ENCODE assay signal across 8 cellular contexts in genomic region chr12:92140919-92141536, GRCh38. TPM values are rescaled to one million over a fixed set of nuclear protein-coding genes. Genes with fewer than 3 reads are reported as not detected.
DNase-seq lines count a peak whose midpoint lies in the region; ATAC-seq and TF ChIP-seq lines count a peak whose summit lies in the region.

No MANE protein-coding gene starts in this region.

- H3K9ac ChIP-seq in HUES6 (ENCODE audit: low read length) (no peak overlapping the region), mammary epithelial cell (ENCODE audit: insufficient read depth, low read length) (peak overlapping the region; percentile 50), muscle layer of colon (ENCODE audit: low read length) (peak overlapping the region; percentile 88)

- POLR2A ChIA-PET in AG04450 (lab: Yijun Ruan, JAX) = no interaction called here

- ATAC-seq in GM19395 (IDR thresholded peaks at IDR 0.05; ENCODE audit: unreplicated experiment) (no peak), GM18511 (IDR thresholded peaks at IDR 0.05; ENCODE audit: unreplicated experiment) (no peak)

- H3K79me2 ChIP-seq in mammary epithelial cell (ENCODE audit: insufficient read depth, low read length) = peaks cover 92% of the 10 kb centered on the region

- TF ChIP-seq CTCF in AG04450 (IDR thresholded peaks at IDR 0.05; ENCODE audit: low read depth, low read length) = no peak
- TF ChIP-seq CTCF in mammary epithelial cell (conservative IDR thresholded peaks at IDR 0.05 in 1 of 2, IDR thresholded peaks at IDR 0.05 in 1 of 2; ENCODE audit: extremely low read depth in 1 of 2, insufficient read depth in 1 of 2, low read depth in 1 of 2, low read length in 2 of 2) = no peak

- intact Hi-C loops in mammary epithelial cell (cut with micrococcal nuclease) = loop anchor here (5.0 to 10.0 kb wide), 4 partner anchors 204 to 466 kb away; no protein-coding TSS in a partner anchor

- CTCF ChIA-PET in AG04450 (lab: Charles Lee) = interaction anchor here (0.7 to 5.5 kb wide), 4 partner anchors 329 to 759 kb away, joined by 3 to 55 read pairs (median 4); no protein-coding TSS in a partner anchor
- CTCF ChIA-PET in mammary epithelial cell (lab: Charles Lee; ENCODE audit: low non-redundant PET) = interaction anchor here (0.6 kb wide), 1 partner anchor 566 kb away, joined by 5 read pairs; no protein-coding TSS in a partner anchor

- peaks cover 58% of the 10 kb centered on the region for H3K4me1 ChIP-seq in HUES6 (ENCODE audit: control insufficient read depth, insufficient read depth, low read length)
- H3K4me1 ChIP-seq in mammary epithelial cell (ENCODE audit: insufficient read depth, low read length) = peaks cover 40% of the 10 kb centered on the region
- H3K4me1 ChIP-seq in muscle layer of colon (ENCODE audit: insufficient read depth, low read length) = peaks cover 41% of the 10 kb centered on the region

- H4K20me1 ChIP-seq in mammary epithelial cell (ENCODE audit: insufficient read depth, low read length) = no peaks in the 10 kb centered on the region

- 13% methylated on average over 4 of the region's 4 CpGs for WGBS in mammary epithelial cell (ENCODE audit: low coverage, missing lambda C conversion rate)

- H3K36me3 ChIP-seq in HUES6 (ENCODE audit: control insufficient read depth, insufficient read depth, low read length) (peaks cover 28% of the 10 kb centered on the region), mammary epithelial cell (ENCODE audit: insufficient read depth, low read length) (peaks cover 2% of the 10 kb centered on the region), muscle layer of colon (ENCODE audit: insufficient read depth, low read length) (peaks cover 13% of the 10 kb centered on the region)

- H3K4me3 ChIP-seq in AG04450 (ENCODE audit: low read depth, low read length) (peak overlapping the region; percentile 98), HUES6 (ENCODE audit: low read depth, low read length) (peak overlapping the region; percentile 88), mammary epithelial cell (replicated peaks in 1 of 3; ENCODE audit: insufficient read depth in 1 of 3, low read depth in 2 of 3, low read length in 3 of 3) (peak overlapping the region; percentile 83 to 100 (median 88)), muscle layer of colon (ENCODE audit: low read depth in 1 of 2, low read length in 2 of 2) (peak overlapping the region; percentile 16 to 99)

- H3K9me3 ChIP-seq in AG04450 (ENCODE audit: control insufficient read depth, insufficient read depth, low read length) = no peaks in the 10 kb centered on the region; the same call in 1 of the 2 replicates
- H3K9me3 ChIP-seq in HUES6 (ENCODE audit: control insufficient read depth, insufficient read depth, low read depth, low read length) = no peaks in the 10 kb centered on the region
- H3K9me3 ChIP-seq in mammary epithelial cell (replicated peaks; ENCODE audit: insufficient read depth, low read length) = no peaks in the 10 kb centered on the region
- no peaks in the 10 kb centered on the region for H3K9me3 ChIP-seq in muscle layer of colon (ENCODE audit: low read length)

- BruUV-seq in mammary epithelial cell (replicated peaks; lab: Mats Ljungman, UMichigan) = no TSS peak

- H3K27ac ChIP-seq in AG04450 (ENCODE audit: low read depth, low read length) (no peak overlapping the region), HUES6 (ENCODE audit: low read depth, low read length) (peak overlapping the region; percentile 22; the same call in 1 of the 2 replicates), mammary epithelial cell (ENCODE audit: insufficient read depth, low read depth, low read length) (peak overlapping the region; percentile 92), muscle layer of colon (ENCODE audit: low read depth, low read length) (peak overlapping the region; percentile 99)

- no peak overlapping the region for H2AFZ ChIP-seq in mammary epithelial cell (ENCODE audit: low read depth, low read length)

- H3K27me3 ChIP-seq in AG04450 (ENCODE audit: control insufficient read depth, insufficient read depth, low read length) (no peaks in the 10 kb centered on the region), HUES6 (ENCODE audit: control insufficient read depth, insufficient read depth, low read length) (no peaks in the 10 kb centered on the region), mammary epithelial cell (ENCODE audit: insufficient read depth, low read length) (no peaks in the 10 kb centered on the region), muscle layer of colon (ENCODE audit: control insufficient read depth in 1 of 2, insufficient read depth in 2 of 2, low read length in 2 of 2) (no peaks in the 10 kb centered on the region)

- peak overlapping the region; percentile 78 for H3K4me2 ChIP-seq in mammary epithelial cell (ENCODE audit: insufficient read depth, low read depth, low read length)

- in situ Hi-C loops in mammary epithelial cell (cut with MboI; ENCODE audit: low sequenced_read_pairs in 2 of 2) = loop anchor here in 1 of 2 donors (10.0 to 25.0 kb wide), 3 partner anchors 354 to 754 kb away; no protein-coding TSS in a partner anchor

- DNase-seq in AG04450 (ENCODE audit: low read depth, low spot score) = no peak
- DNase-seq in mammary epithelial cell = no peak
- no peak for DNase-seq in COLO829 (ENCODE audit: low spot score)
- DNase-seq in activated CD8-positive, alpha-beta memory T cell treated with anti-CD3 and anti-CD28 coated beads for 24 hours = no peak

- dilution Hi-C loops in mammary epithelial cell (cut with HindIII; ENCODE audit: low sequenced_read_pairs) = no loop called here

RNA-seq across cellular contexts. Expression of gene BTG1, which starts 4.6 kb away (rescaled TPM):
- 88.8 and 89.7 TPM in 2 replicates for polyA plus RNA-seq in AG04450 (2011; rRNA removed)
- 98.1 and 123 TPM in 2 replicates for polyA minus RNA-seq in AG04450 (2011; rRNA and poly(A)+ RNA removed)
- 10 to 100 TPM; 26.8 to 68.2 TPM for total RNA-seq in mammary epithelial cell
- 24.8 TPM for polyA plus RNA-seq in mammary epithelial cell
- polyA minus RNA-seq in mammary epithelial cell = 70.4 TPM
